Comparison of ENCODE assay signal across 19 cellular contexts in genomic region chr4:20658456-20658855, GRCh38. TPM values are rescaled to one million over a fixed set of nuclear protein-coding genes. Genes with fewer than 3 reads are reported as not detected.
DNase-seq lines count a peak whose midpoint lies in the region; ATAC-seq, FAIRE-seq and TF ChIP-seq lines count a peak whose summit lies in the region.
"Had no signal": no experiment of that assay in that cellular context is flagged by ENCODE, and none has a peak within 500 bp of the region (broad histone marks: within the 10 kb centered on the region; RNA-seq: fewer than 3 reads in every experiment).

No MANE protein-coding gene starts in this region.

- H3K27ac ChIP-seq in GM23338 (ENCODE audit: low read depth) = no peak overlapping the region
- H3K27ac ChIP-seq in PC-3 (ENCODE audit: low read length) = no peak overlapping the region
- H3K27ac ChIP-seq in hepatocyte = peak overlapping the region; percentile 59
- no peak overlapping the region for H3K27ac ChIP-seq in caudate nucleus (ENCODE audit: low read depth, low read length)
- H3K27ac ChIP-seq in small intestine (ENCODE audit: low read depth in 1 of 2, low read length in 1 of 2) = no peak overlapping the region
- H3K27ac ChIP-seq: C4-2B had no signal

- H3K79me2 ChIP-seq in GM23338 (replicated peaks; ENCODE audit: insufficient read depth) = no peaks in the 10 kb centered on the region
- H3K79me2 ChIP-seq in PC-3 (ENCODE audit: low read length) = no peaks in the 10 kb centered on the region
- no peaks in the 10 kb centered on the region for H3K79me2 ChIP-seq in hepatocyte

- H3F3A ChIP-seq in GM23338 (replicated peaks; ENCODE audit: low read depth) (no peaks in the 10 kb centered on the region), PC-3 (ENCODE audit: low read length, unreplicated experiment) (no peaks in the 10 kb centered on the region)

- H3K4me1 Mint-ChIP-seq in GM23338 (peaks cover 15% of the 10 kb centered on the region), type B pancreatic cell (ENCODE audit: unreplicated experiment) (peaks cover 12% of the 10 kb centered on the region)
- H3K4me1 Mint-ChIP-seq: CD4-positive, alpha-beta memory T cell had no signal

- POLR2A ChIA-PET in PC-3 (lab: Charles Lee; ENCODE audit: unreplicated experiment) = no interaction called here

- H3K9me2 ChIP-seq in GM23338 (ENCODE audit: insufficient read depth) (peaks cover 13% of the 10 kb centered on the region; the same call in 1 of the 2 replicates), PC-3 (replicated peaks; ENCODE audit: low read length) (no peaks in the 10 kb centered on the region), hepatocyte (replicated peaks; ENCODE audit: insufficient read depth) (no peaks in the 10 kb centered on the region)

- H3K4me2 ChIP-seq in GM23338 (peak overlapping the region; percentile 40; the same call in 1 of the 2 replicates), PC-3 (ENCODE audit: low read length) (no peak overlapping the region), hepatocyte (no peak overlapping the region)

- BruUV-seq in PC-3 (replicated peaks; lab: Mats Ljungman, UMichigan) = no TSS peak

- H4K20me1 ChIP-seq in GM23338 (replicated peaks; ENCODE audit: insufficient read depth) (no peaks in the 10 kb centered on the region), PC-3 (ENCODE audit: low read length) (no peaks in the 10 kb centered on the region), hepatocyte (ENCODE audit: insufficient read depth, poor library complexity, severe bottlenecking) (no peaks in the 10 kb centered on the region)

- DNase-seq in GM23338 (ENCODE audit: low spot score) (no peak), PC-3 (peak; percentile 28), hepatocyte (ENCODE audit: low spot score) (no peak), type B pancreatic cell (ENCODE audit: extremely low spot score, unreplicated experiment) (no peak), NCI-H2107 treated with DMSO at 0.1 percent for 48 hours (lab: John Stamatoyannopoulos, UW; ENCODE audit: unreplicated experiment) (no peak), caudate nucleus (lab: John Stamatoyannopoulos, UW) (no peak), small intestine (no peak)
- DNase-seq: BE2C; CD4-positive, alpha-beta memory T cell; DMS153; GF-D8; HCEC 1CT; HFFc6 had no signal

- TF ChIP-seq CTCF in GM23338 (conservative IDR thresholded peaks at IDR 0.05; ENCODE audit: low read depth in 2 of 2) = no peak
- TF ChIP-seq CTCF in PC-3 (conservative IDR thresholded peaks at IDR 0.05; ENCODE audit: low read depth, low read length) = no peak
- no peak for TF ChIP-seq CTCF in hepatocyte (IDR thresholded peaks at IDR 0.05; ENCODE audit: poor library complexity)
- TF ChIP-seq CTCF in type B pancreatic cell (conservative IDR thresholded peaks at IDR 0.05) = no peak

- CTCF ChIA-PET in PC-3 (lab: Charles Lee) = no interaction called here

- H3K4me3 Mint-ChIP-seq in GM23338 (no peak overlapping the region), type B pancreatic cell (no peak overlapping the region)
- H3K4me3 Mint-ChIP-seq: CD4-positive, alpha-beta memory T cell; HFFc6 had no signal

- H3K27ac Mint-ChIP-seq in GM23338 (no peak overlapping the region), type B pancreatic cell (peak overlapping the region; percentile 10)
- H3K27ac Mint-ChIP-seq: CD4-positive, alpha-beta memory T cell; HFFc6 had no signal

- ATAC-seq in GM23338 = no peak
- ATAC-seq in PC-3 = no peak
- ATAC-seq: HepG2 had no signal

- H3K9me3 ChIP-seq in PC-3 (ENCODE audit: low read length) (no peaks in the 10 kb centered on the region), hepatocyte (ENCODE audit: low read depth) (no peaks in the 10 kb centered on the region), small intestine (ENCODE audit: control insufficient read depth, low read depth) (no peaks in the 10 kb centered on the region)
- H3K9me3 ChIP-seq: BE2C had no signal

- no peak for FAIRE-seq in small intestine (lab: Jason Lieb, UNC)
- FAIRE-seq: A204.1, D721Med, H1, HepG2, HTR-8/SVneo had no signal

- H3K4me1 ChIP-seq in GM23338 (ENCODE audit: insufficient read depth) (peaks cover 7% of the 10 kb centered on the region), PC-3 (ENCODE audit: insufficient read depth, low read length) (peaks cover 19% of the 10 kb centered on the region), hepatocyte (ENCODE audit: insufficient read depth) (no peaks in the 10 kb centered on the region), small intestine (ENCODE audit: control insufficient read depth in 2 of 2, insufficient read depth in 1 of 2, low read depth in 1 of 2, low read length in 1 of 2) (no peaks in the 10 kb centered on the region)
- H3K4me1 ChIP-seq: BE2C had no signal

- H3K9ac ChIP-seq in PC-3 (ENCODE audit: low read length) = no peak overlapping the region

- no peak overlapping the region for H2AFZ ChIP-seq in GM23338
- H2AFZ ChIP-seq in PC-3 (ENCODE audit: low read length) = no peak overlapping the region
- no peak overlapping the region for H2AFZ ChIP-seq in hepatocyte

- H3K27me3 Mint-ChIP-seq in GM23338 (ENCODE audit: insufficient read depth, low read depth, poor library complexity) (peaks cover 8% of the 10 kb centered on the region), type B pancreatic cell (no peaks in the 10 kb centered on the region)

- H3K27me3 ChIP-seq in GM23338 (ENCODE audit: insufficient read depth) = no peaks in the 10 kb centered on the region
- no peaks in the 10 kb centered on the region for H3K27me3 ChIP-seq in PC-3 (ENCODE audit: low read length)
- no peaks in the 10 kb centered on the region for H3K27me3 ChIP-seq in hepatocyte
- no peaks in the 10 kb centered on the region for H3K27me3 ChIP-seq in small intestine (ENCODE audit: control insufficient read depth in 2 of 2, insufficient read depth in 2 of 2, low read length in 2 of 2)

- intact Hi-C loops in PC-3 (cut with micrococcal nuclease) = no loop called here

- H3K36me3 Mint-ChIP-seq in GM23338 (ENCODE audit: low read depth) = no peaks in the 10 kb centered on the region
- H3K36me3 Mint-ChIP-seq in type B pancreatic cell = no peaks in the 10 kb centered on the region
- H3K36me3 Mint-ChIP-seq: CD4-positive, alpha-beta memory T cell had no signal

- H3K9me3 Mint-ChIP-seq in GM23338 = 0 out of 3 replicates have a peak, but pooled peaks cover 5% of the 10 kb centered on the region
- peaks cover 5% of the 10 kb centered on the region for H3K9me3 Mint-ChIP-seq in type B pancreatic cell
- H3K9me3 Mint-ChIP-seq: HFFc6 had no signal

- H3K4me3 ChIP-seq in GM23338 (no peak overlapping the region), PC-3 (ENCODE audit: low read length) (no peak overlapping the region), hepatocyte (no peak overlapping the region), small intestine (ENCODE audit: low read depth in 1 of 2, low read length in 2 of 2) (no peak overlapping the region)

- H3K36me3 ChIP-seq in GM23338 (ENCODE audit: insufficient read depth) (no peaks in the 10 kb centered on the region), PC-3 (ENCODE audit: low read depth, low read length) (no peaks in the 10 kb centered on the region), hepatocyte (replicated peaks; ENCODE audit: insufficient read depth, low read depth) (no peaks in the 10 kb centered on the region), small intestine (ENCODE audit: control insufficient read depth in 2 of 2, insufficient read depth in 2 of 2, low read length in 2 of 2) (no peaks in the 10 kb centered on the region)
- H3K36me3 ChIP-seq: BE2C had no signal

- WGBS in hepatocyte (ENCODE audit: low lambda C conversion rate, missing lambda C conversion rate) = 72% methylated on average over 4 of the region's 4 CpGs
- WGBS in small intestine, 3 donors = 67 to 76% (median 71%) methylated on average over 4 of the region's 4 CpGs

TF ChIP-seq in GM23338, 12 proteins besides CTCF, POLR2A, EP300 and RAD21 (continues in another document):
- TF ChIP-seq STAT1 (IDR thresholded peaks at IDR 0.05; ENCODE audit: unreplicated experiment) (no peak), EZH2 (IDR thresholded peaks at IDR 0.05; ENCODE audit: low read depth, unreplicated experiment) (no peak), EZH2phosphoT487 (IDR thresholded peaks at IDR 0.05; ENCODE audit: unreplicated experiment) (no peak), REST (IDR thresholded peaks at IDR 0.05; ENCODE audit: unreplicated experiment) (no peak), JUNB (IDR thresholded peaks at IDR 0.05; ENCODE audit: unreplicated experiment) (no peak)

RNA-seq across cellular contexts. Expression of gene PACRGL, which starts 41.8 kb away (rescaled TPM):
- 15.8 and 23.0 TPM in 2 replicates for total RNA-seq in GM23338 (2014; rRNA removed; shearing (Covaris generic))
- polyA plus RNA-seq in GM23338 (2016; fragmentation: Nextera tagmentation; extraction: Ambion mirVana) (4.8 and 6.5 TPM in 2 replicates), hepatocyte (10.4 and 11.1 TPM in 2 replicates), small intestine (10 to 100 TPM in 1 of 3 donors, 1 to 10 TPM in 2; 4.3 to 11.6 (median 8.1) TPM)
- total RNA-seq in PC-3 (2014; rRNA removed) (20.0 and 25.9 TPM in 2 replicates), hepatocyte (16.0 and 18.3 TPM in 2 replicates), type B pancreatic cell (ENCODE audit: low replicate concordance) (20.4 and 26.0 TPM in 2 replicates)
